1 cellular context compared by ENCODE assay signal in genomic region chr1:243605604-243606003, GRCh38.
TF ChIP-seq lines count a peak whose summit lies in the region.

No MANE protein-coding gene starts in this region.

TF ChIP-seq in WTC11, 78 proteins besides CTCF, POLR2A, EP300 and RAD21 (continued from another document):
- no peak for TF ChIP-seq ATF1 (CRISPR knock-in tag; IDR thresholded peaks at IDR 0.05)
- TF ChIP-seq CREM (CRISPR knock-in tag; IDR thresholded peaks at IDR 0.05), result no peak
- no peak for TF ChIP-seq OVOL2 (CRISPR knock-in tag; IDR thresholded peaks at IDR 0.05; ENCODE audit: borderline replicate concordance)
- TF ChIP-seq IRF1 (CRISPR knock-in tag; IDR thresholded peaks at IDR 0.05), result no peak
- TF ChIP-seq, protein P1, sequence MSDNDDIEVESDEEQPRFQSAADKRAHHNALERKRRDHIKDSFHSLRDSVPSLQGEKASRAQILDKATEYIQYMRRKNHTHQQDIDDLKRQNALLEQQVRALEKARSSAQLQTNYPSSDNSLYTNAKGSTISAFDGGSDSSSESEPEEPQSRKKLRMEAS (CRISPR knock-in tag; IDR thresholded peaks at IDR 0.05), result no peak
- TF ChIP-seq, protein P2, sequence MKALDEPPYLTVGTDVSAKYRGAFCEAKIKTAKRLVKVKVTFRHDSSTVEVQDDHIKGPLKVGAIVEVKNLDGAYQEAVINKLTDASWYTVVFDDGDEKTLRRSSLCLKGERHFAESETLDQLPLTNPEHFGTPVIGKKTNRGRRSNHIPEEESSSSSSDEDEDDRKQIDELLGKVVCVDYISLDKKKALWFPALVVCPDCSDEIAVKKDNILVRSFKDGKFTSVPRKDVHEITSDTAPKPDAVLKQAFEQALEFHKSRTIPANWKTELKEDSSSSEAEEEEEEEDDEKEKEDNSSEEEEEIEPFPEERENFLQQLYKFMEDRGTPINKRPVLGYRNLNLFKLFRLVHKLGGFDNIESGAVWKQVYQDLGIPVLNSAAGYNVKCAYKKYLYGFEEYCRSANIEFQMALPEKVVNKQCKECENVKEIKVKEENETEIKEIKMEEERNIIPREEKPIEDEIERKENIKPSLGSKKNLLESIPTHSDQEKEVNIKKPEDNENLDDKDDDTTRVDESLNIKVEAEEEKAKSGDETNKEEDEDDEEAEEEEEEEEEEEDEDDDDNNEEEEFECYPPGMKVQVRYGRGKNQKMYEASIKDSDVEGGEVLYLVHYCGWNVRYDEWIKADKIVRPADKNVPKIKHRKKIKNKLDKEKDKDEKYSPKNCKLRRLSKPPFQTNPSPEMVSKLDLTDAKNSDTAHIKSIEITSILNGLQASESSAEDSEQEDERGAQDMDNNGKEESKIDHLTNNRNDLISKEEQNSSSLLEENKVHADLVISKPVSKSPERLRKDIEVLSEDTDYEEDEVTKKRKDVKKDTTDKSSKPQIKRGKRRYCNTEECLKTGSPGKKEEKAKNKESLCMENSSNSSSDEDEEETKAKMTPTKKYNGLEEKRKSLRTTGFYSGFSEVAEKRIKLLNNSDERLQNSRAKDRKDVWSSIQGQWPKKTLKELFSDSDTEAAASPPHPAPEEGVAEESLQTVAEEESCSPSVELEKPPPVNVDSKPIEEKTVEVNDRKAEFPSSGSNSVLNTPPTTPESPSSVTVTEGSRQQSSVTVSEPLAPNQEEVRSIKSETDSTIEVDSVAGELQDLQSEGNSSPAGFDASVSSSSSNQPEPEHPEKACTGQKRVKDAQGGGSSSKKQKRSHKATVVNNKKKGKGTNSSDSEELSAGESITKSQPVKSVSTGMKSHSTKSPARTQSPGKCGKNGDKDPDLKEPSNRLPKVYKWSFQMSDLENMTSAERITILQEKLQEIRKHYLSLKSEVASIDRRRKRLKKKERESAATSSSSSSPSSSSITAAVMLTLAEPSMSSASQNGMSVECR (CRISPR knock-in tag; IDR thresholded peaks at IDR 0.05; ENCODE audit: borderline replicate concordance), result no peak
- TF ChIP-seq JUN (CRISPR knock-in tag; IDR thresholded peaks at IDR 0.05), result no peak
- no peak for TF ChIP-seq ZNF396 (CRISPR knock-in tag; IDR thresholded peaks at IDR 0.05; ENCODE audit: borderline replicate concordance)
- no peak for TF ChIP-seq ZNF263 (CRISPR knock-in tag; IDR thresholded peaks at IDR 0.05; ENCODE audit: low read depth)
- TF ChIP-seq ZNF416 (CRISPR knock-in tag; IDR thresholded peaks at IDR 0.05), result no peak
- TF ChIP-seq HMGA2 (CRISPR knock-in tag; IDR thresholded peaks at IDR 0.05), result no peak
